ENCODE assay signal across 10 cellular contexts in the genomic region with DNA sequence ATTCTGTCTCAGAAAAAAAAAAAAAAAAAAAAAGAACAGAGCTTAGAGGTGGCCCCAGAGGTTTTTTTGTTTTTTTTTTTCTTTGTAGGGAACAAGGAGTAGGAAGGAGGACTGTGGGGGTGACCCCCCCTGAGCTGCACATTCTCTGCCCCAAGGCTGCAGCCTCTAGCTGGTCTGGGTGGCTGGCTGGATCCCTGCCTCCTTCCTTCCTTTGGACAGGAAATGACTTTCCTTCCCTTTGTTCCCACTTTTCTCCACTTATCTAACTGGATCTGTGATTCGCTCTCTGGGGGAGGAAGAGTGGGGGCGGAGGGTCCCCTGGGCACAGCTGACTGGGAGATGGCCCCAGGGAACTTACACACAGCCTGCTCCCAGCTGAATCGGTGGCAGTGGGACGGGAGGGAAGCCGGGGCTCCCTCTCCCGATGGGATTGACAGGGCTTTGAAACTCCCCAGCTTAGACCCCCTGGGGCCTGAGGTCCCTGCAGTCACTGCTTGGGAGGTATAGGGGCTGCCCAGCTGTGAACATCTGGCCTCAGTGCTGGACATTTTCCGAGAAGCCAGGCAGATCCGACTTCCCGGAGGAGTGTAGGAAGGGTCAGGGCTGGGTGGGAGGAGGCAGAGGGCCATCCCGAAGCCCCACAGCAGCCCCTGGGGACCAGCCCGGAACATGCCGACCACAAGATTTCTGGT. TPM values are rescaled to one million over a fixed set of nuclear protein-coding genes. Genes with fewer than 3 reads are reported as not detected.
A peak's percentile ranks its signal among the peaks of the same experiment; 100 is the strongest.
DNase-seq lines count a peak whose midpoint lies in the region; ATAC-seq and TF ChIP-seq lines count a peak whose summit lies in the region.
"Had no signal": no experiment of that assay in that cellular context is flagged by ENCODE, and none has a peak within 500 bp of the region (broad histone marks: within the 10 kb centered on the region; RNA-seq: fewer than 3 reads in every experiment).

No MANE protein-coding gene starts in this region.

- H3K27ac ChIP-seq in ascending aorta (peak overlapping the region; percentile 93 to 96), right cardiac atrium (ENCODE audit: low read length) (peak overlapping the region; percentile 90)

- no peak overlapping the region for H3K4me3 Mint-ChIP-seq in activated T-cell treated with anti-CD3 and anti-CD28 coated beads, Interleukin-2, amount 50 U/mL, for 24 hours
- H3K4me3 Mint-ChIP-seq: activated B cell treated with CpG ODN at 0.5 μM for 24 hours had no signal

- H3K36me3 Mint-ChIP-seq in activated T-cell treated with anti-CD3 and anti-CD28 coated beads, Interleukin-2, amount 50 U/mL, for 24 hours (ENCODE audit: low read depth) = no peaks in the 10 kb centered on the region
- H3K36me3 Mint-ChIP-seq: memory B cell had no signal

- H3K27me3 Mint-ChIP-seq in activated T-cell treated with anti-CD3 and anti-CD28 coated beads, Interleukin-2, amount 50 U/mL, for 24 hours = peaks cover 60% of the 10 kb centered on the region

- intact Hi-C loops in ascending aorta (cut with DNase I) = loop anchor here (1.0 kb wide), 1 partner anchor 11 kb away; no protein-coding TSS in a partner anchor
- intact Hi-C loops in right cardiac atrium (cut with DNase I) = no loop called here
- intact Hi-C loops in sciatic nerve (cut with DNase I) = no loop called here

- H3K4me1 ChIP-seq in ascending aorta = peaks cover 17 to 49% of the 10 kb centered on the region in 2 donors
- H3K4me1 ChIP-seq in right cardiac atrium (ENCODE audit: control insufficient read depth, insufficient read depth, low read length) = peaks cover 11% of the 10 kb centered on the region

- H3K27me3 ChIP-seq in ascending aorta (no peaks in the 10 kb centered on the region), right cardiac atrium (ENCODE audit: control insufficient read depth, insufficient read depth) (no peaks in the 10 kb centered on the region)

- H3K4me3 ChIP-seq in ascending aorta (peak overlapping the region; percentile 86 to 89), right cardiac atrium (ENCODE audit: low read length) (peak overlapping the region; percentile 24)

- H3K4me1 Mint-ChIP-seq in activated T-cell treated with anti-CD3 and anti-CD28 coated beads, Interleukin-2, amount 50 U/mL, for 24 hours (ENCODE audit: low read depth) = peaks cover 18% of the 10 kb centered on the region

- no peaks in the 10 kb centered on the region for H3K9me3 Mint-ChIP-seq in activated T-cell treated with anti-CD3 and anti-CD28 coated beads, Interleukin-2, amount 50 U/mL, for 24 hours
- H3K9me3 Mint-ChIP-seq: activated B cell treated with CpG ODN at 0.5 μM for 24 hours, memory B cell had no signal

- H3K27ac Mint-ChIP-seq in activated T-cell treated with anti-CD3 and anti-CD28 coated beads, Interleukin-2, amount 50 U/mL, for 24 hours = no peak overlapping the region
- H3K27ac Mint-ChIP-seq: activated B cell treated with CpG ODN at 0.5 μM for 24 hours, memory B cell had no signal

- no peak for TF ChIP-seq CTCF in ascending aorta (IDR thresholded peaks at IDR 0.05)
- no peak for TF ChIP-seq CTCF in GM10248 (IDR thresholded peaks at IDR 0.05; ENCODE audit: control extremely low read depth, extremely low read depth, low read depth, missing control alignments)

- peaks cover 14 to 30% of the 10 kb centered on the region in 2 donors for H3K36me3 ChIP-seq in ascending aorta

- POLR2A ChIA-PET in GM10248 (lab: Yijun Ruan, JAX) = interaction anchor here (0.6 kb wide), 2 partner anchors 29 to 716 kb away, joined by 3 read pairs; no protein-coding TSS in a partner anchor

- H3K9me3 ChIP-seq in ascending aorta (no peaks in the 10 kb centered on the region), right cardiac atrium (ENCODE audit: control insufficient read depth, low read length) (no peaks in the 10 kb centered on the region)

- DNase-seq in GM03348 (ENCODE audit: low spot score) = peak; percentile 81
- DNase-seq in ascending aorta (ENCODE audit: low spot score in 2 of 2) = peak in 1 of 2 donors; percentile 83
- DNase-seq in right cardiac atrium = peak; percentile 70 to 85 (median 82)
- DNase-seq in sciatic nerve (ENCODE audit: low spot score) = no peak
- DNase-seq in NCI-H1694 (lab: John Stamatoyannopoulos, UW) = no peak
- DNase-seq in activated T-cell treated with anti-CD3 and anti-CD28 coated beads, Interleukin-2, amount 50 U/mL, for 24 hours = no peak
- no peak for DNase-seq in cerebellar cortex (ENCODE audit: low spot score)
- no peak for DNase-seq in GM10248 (ENCODE audit: extremely low spot score)
- DNase-seq: activated B cell treated with CpG ODN at 0.5 μM for 24 hours had no signal

- CTCF ChIA-PET in GM10248 (lab: Yijun Ruan, JAX) = interaction anchor here (0.6 kb wide), 1 partner anchor 988 kb away, joined by 3 read pairs; no protein-coding TSS in a partner anchor

- WGBS in right cardiac atrium = 14% methylated on average over 12 of the region's 12 CpGs

- ATAC-seq in right cardiac atrium (peak; percentile 35 to 43), sciatic nerve (peak; percentile 51)

RNA-seq across cellular contexts. Expression of a gene that starts 2.1 kb away (rescaled TPM):
- total RNA-seq in ascending aorta = 641 TPM
- 100 to 1,000 TPM in 1 of 4 donors, 10 to 100 TPM in 3; 83.6 to 112 (median 94.6) TPM for total RNA-seq in right cardiac atrium
- 95.0 TPM for polyA plus RNA-seq in right cardiac atrium
- 29.0 TPM for total RNA-seq in sciatic nerve
- total RNA-seq: activated B cell treated with CpG ODN at 0.5 μM for 24 hours had no signal

RNA-seq across cellular contexts. Expression of a gene that starts 18.4 kb away (rescaled TPM):
- total RNA-seq in ascending aorta = not detected
- total RNA-seq in right cardiac atrium = not detected
- polyA plus RNA-seq in right cardiac atrium = not detected
- total RNA-seq in sciatic nerve = not detected
- total RNA-seq: activated B cell treated with CpG ODN at 0.5 μM for 24 hours had no signal

RNA-seq across cellular contexts. Expression of a gene that starts 24.6 kb away (rescaled TPM):
- total RNA-seq in ascending aorta = 5.7 TPM
- total RNA-seq in right cardiac atrium = 1 to 10 TPM; 3.0 to 4.4 (median 3.3) TPM
- polyA plus RNA-seq in right cardiac atrium = 8.1 TPM
- 1.6 TPM for total RNA-seq in sciatic nerve

RNA-seq across cellular contexts. Expression of a gene that starts 46.8 kb away (rescaled TPM):
- total RNA-seq in ascending aorta = not detected
- 1 to 10 TPM; 3.3 to 4.0 (median 3.5) TPM for total RNA-seq in right cardiac atrium
- polyA plus RNA-seq in right cardiac atrium = 11.7 TPM
- 1.5 TPM for total RNA-seq in sciatic nerve

Comparison
In these comparisons a context has a peak if more than half of its experiments do, and no peak if none do; other contexts are left out.
1. DNase-seq: peak in GM03348 (single experiment) and right cardiac atrium (3 of 3); none in sciatic nerve (single experiment), NCI-H1694 (single experiment), activated T-cell treated with anti-CD3 and anti-CD28 coated beads, Interleukin-2, amount 50 U/mL, for 24 hours (single experiment), cerebellar cortex (single experiment) and GM10248 (single experiment).